10 cellular contexts compared by ENCODE assay signal in the genomic region with DNA sequence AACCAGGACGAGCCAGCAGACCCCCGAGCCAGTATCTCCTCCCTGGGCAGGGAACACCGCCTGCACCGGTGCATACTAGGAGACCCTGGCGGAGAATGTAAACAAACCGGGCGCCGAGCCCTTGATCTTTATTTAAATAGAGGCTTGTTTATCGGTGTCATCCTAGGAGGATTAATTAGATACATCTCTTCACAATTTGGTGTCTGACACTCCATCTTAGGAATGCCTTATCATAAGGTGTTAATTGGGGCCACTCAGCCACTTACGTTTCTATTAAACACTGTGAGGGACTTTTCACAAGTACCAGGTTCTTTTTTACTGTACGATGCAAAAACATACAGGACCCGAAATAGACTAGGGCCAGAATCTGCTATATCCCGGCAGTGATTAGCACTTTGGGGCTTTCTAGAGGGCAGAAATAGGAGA. TPM values are rescaled to one million over a fixed set of nuclear protein-coding genes. Genes with fewer than 3 reads are reported as not detected.
DNase-seq lines count a peak whose midpoint lies in the region; ATAC-seq and TF ChIP-seq lines count a peak whose summit lies in the region.
"Had no signal": no experiment of that assay in that cellular context is flagged by ENCODE, and none has a peak within 500 bp of the region (broad histone marks: within the 10 kb centered on the region; RNA-seq: fewer than 3 reads in every experiment).

No MANE protein-coding gene starts in this region.

- peak in 1 of 2 donors; percentile 1 for ATAC-seq in natural killer cell treated with Interleukin-12 subunit alpha and Interleukin-12 subunit beta and Interleukin-15 and Interleukin-18, amount 100 ng/mL, for 72 hours

- H3K27ac Mint-ChIP-seq in natural killer cell treated with Interleukin-12 subunit alpha and Interleukin-12 subunit beta and Interleukin-15 and Interleukin-18, amount 100 ng/mL, for 72 hours = peak overlapping the region; percentile 98 to 99

- in situ Hi-C loops in G401 (cut with HindIII; ENCODE audit: low sequenced_read_pairs) = no loop called here

- peak overlapping the region; percentile 66 for H3K4me3 ChIP-seq in AG10803 (ENCODE audit: low read length)
- peak overlapping the region; percentile 77 for H3K4me3 ChIP-seq in coronary artery

- no peaks in the 10 kb centered on the region for H3K27me3 Mint-ChIP-seq in natural killer cell treated with Interleukin-12 subunit alpha and Interleukin-12 subunit beta and Interleukin-15 and Interleukin-18, amount 100 ng/mL, for 72 hours

- H3K4me1 Mint-ChIP-seq in natural killer cell treated with Interleukin-12 subunit alpha and Interleukin-12 subunit beta and Interleukin-15 and Interleukin-18, amount 100 ng/mL, for 72 hours (ENCODE audit: low read depth in 2 of 2) = peaks cover 52 to 81% of the 10 kb centered on the region in 2 donors

- peaks cover 45% of the 10 kb centered on the region for H3K36me3 Mint-ChIP-seq in natural killer cell treated with Interleukin-12 subunit alpha and Interleukin-12 subunit beta and Interleukin-15 and Interleukin-18, amount 100 ng/mL, for 72 hours

- POLR2A ChIA-PET in GM10248 (lab: Yijun Ruan, JAX) = no interaction called here

- no peaks in the 10 kb centered on the region for H3K9me3 Mint-ChIP-seq in natural killer cell treated with Interleukin-12 subunit alpha and Interleukin-12 subunit beta and Interleukin-15 and Interleukin-18, amount 100 ng/mL, for 72 hours

- TF ChIP-seq CTCF in AG10803 (conservative IDR thresholded peaks at IDR 0.05; ENCODE audit: low read length) = no peak
- TF ChIP-seq CTCF in coronary artery (IDR thresholded peaks at IDR 0.05) = no peak
- TF ChIP-seq CTCF in GM10248 (IDR thresholded peaks at IDR 0.05; ENCODE audit: control extremely low read depth, extremely low read depth, low read depth, missing control alignments) = no peak

- peak overlapping the region; percentile 100 for H3K4me3 Mint-ChIP-seq in natural killer cell treated with Interleukin-12 subunit alpha and Interleukin-12 subunit beta and Interleukin-15 and Interleukin-18, amount 100 ng/mL, for 72 hours

- CTCF ChIA-PET in GM10248 (lab: Yijun Ruan, JAX) = interaction anchor here (1.1 to 3.2 kb wide), 3 partner anchors 7 to 614 kb away, joined by 3 to 37 read pairs (median 9); a partner anchor contains a TSS

- DNase-seq in AG10803 (ENCODE audit: low read depth) (no peak), G401 (ENCODE audit: low spot score) (peak; percentile 39), coronary artery (ENCODE audit: low spot score) (no peak), ureter (ENCODE audit: low spot score) (no peak), medulla oblongata (ENCODE audit: extremely low spot score) (no peak), GM10248 (ENCODE audit: extremely low spot score) (no peak), AG08395 (ENCODE audit: low spot score) (no peak)
- DNase-seq in natural killer cell treated with Interleukin-12 subunit alpha and Interleukin-12 subunit beta and Interleukin-15 and Interleukin-18, amount 100 ng/mL, for 72 hours (ENCODE audit: low spot score) = no peak

- H3K27ac ChIP-seq in coronary artery = no peak overlapping the region

RNA-seq across cellular contexts. Expression of a gene that starts 8.0 kb away (rescaled TPM):
- 0.20 and 0.25 TPM in 2 replicates for total RNA-seq in G401 (2014; rRNA removed; shearing (Covaris generic))
- total RNA-seq in natural killer cell treated with Interleukin-12 subunit alpha and Interleukin-12 subunit beta and Interleukin-15 and Interleukin-18, amount 100 ng/mL, for 72 hours = 100 to 1,000 TPM; 117 to 270 TPM
- 0.16 TPM for total RNA-seq in ureter
- total RNA-seq: dermis blood vessel endothelial cell, myocyte had no signal

Comparison
In these comparisons a context has a peak if more than half of its experiments do, and no peak if none do; other contexts are left out.
1. RNA of a gene that starts 8.0 kb away (total RNA-seq): 117 to 270 TPM in natural killer cell treated with Interleukin-12 subunit alpha and Interleukin-12 subunit beta and Interleukin-15 and Interleukin-18, amount 100 ng/mL, for 72 hours; 0.20 to 0.25 TPM in G401 and 0.16 TPM in ureter (single experiment); every median in the first group is over 10 times any median in the second.